1 cellular context compared by ENCODE assay signal in the genomic region with DNA sequence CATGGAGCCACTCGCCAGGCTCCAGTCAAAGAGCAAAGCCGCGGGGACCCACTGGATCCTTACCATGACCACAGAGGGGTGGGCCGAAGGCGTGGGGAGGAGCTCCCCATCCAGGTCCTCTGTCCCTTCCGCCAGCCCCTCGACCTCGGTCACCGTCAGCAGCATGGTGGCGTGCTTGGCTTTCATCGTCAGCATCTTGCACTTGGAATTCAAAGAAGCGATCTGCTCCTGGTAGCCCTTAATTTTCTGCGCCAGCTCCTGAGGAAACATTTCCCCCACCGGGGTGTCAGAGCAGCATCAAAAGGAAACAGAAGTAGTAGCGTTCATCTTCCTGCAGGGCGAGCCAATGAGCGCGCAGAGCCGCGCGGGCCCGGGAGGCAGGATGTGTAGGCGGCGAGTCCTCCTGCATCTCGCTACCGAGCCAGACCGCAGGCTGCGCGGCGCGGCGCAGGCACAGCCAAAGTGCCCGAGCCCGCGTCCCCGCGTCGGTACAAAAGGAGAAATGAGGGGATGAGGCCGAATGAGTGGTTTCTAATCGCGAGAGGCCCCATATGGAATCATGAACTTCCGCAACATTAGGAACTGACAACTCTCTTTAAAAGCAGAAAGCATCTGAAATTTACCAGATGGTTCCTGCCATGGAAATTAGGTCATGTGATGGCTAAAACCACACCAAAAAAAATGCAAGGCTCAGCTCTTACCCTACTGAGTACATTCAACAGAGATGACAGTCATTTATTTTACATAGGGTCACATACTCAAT.
TF ChIP-seq lines count a peak whose summit lies in the region.

No MANE protein-coding gene starts in this region.

TF ChIP-seq in HepG2, 621 proteins besides CTCF, POLR2A, EP300 and RAD21 (continued from another document and continues in another):
- TF ChIP-seq, protein P1, sequence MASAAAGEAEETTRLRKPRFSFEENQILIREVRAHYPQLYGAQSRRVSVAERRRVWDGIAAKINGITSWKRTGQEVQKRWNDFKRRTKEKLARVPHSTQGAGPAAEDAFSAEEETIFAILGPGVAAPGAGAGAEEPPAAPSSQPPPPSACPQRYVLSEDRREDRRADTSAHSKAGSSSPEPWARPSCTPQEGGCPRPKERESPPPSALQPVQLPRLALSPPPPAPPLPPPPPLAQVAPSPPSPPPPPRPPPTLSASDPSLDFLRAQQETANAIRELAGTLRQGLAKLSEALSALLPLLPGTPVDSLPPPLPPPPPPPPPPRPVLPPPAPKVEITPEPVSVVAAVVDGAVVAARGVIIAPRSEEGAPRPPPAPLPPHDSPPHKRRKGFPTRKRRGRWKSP (CRISPR knock-in tag; IDR thresholded peaks at IDR 0.05) = peak; percentile 98
- TF ChIP-seq, protein P2, sequence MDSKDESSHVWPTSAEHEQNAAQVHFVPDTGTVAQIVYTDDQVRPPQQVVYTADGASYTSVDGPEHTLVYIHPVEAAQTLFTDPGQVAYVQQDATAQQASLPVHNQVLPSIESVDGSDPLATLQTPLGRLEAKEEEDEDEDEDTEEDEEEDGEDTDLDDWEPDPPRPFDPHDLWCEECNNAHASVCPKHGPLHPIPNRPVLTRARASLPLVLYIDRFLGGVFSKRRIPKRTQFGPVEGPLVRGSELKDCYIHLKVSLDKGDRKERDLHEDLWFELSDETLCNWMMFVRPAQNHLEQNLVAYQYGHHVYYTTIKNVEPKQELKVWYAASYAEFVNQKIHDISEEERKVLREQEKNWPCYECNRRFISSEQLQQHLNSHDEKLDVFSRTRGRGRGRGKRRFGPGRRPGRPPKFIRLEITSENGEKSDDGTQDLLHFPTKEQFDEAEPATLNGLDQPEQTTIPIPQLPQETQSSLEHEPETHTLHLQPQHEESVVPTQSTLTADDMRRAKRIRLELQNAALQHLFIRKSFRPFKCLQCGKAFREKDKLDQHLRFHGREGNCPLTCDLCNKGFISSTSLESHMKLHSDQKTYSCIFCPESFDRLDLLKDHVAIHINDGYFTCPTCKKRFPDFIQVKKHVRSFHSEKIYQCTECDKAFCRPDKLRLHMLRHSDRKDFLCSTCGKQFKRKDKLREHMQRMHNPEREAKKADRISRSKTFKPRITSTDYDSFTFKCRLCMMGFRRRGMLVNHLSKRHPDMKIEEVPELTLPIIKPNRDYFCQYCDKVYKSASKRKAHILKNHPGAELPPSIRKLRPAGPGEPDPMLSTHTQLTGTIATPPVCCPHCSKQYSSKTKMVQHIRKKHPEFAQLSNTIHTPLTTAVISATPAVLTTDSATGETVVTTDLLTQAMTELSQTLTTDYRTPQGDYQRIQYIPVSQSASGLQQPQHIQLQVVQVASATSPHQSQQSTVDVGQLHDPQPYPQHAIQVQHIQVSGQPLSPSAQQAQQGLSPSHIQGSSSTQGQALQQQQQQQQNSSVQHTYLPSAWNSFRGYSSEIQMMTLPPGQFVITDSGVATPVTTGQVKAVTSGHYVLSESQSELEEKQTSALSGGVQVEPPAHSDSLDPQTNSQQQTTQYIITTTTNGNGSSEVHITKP (CRISPR knock-in tag; IDR thresholded peaks at IDR 0.05; ENCODE audit: low read depth) = peak; percentile 95
- TF ChIP-seq, protein P3, sequence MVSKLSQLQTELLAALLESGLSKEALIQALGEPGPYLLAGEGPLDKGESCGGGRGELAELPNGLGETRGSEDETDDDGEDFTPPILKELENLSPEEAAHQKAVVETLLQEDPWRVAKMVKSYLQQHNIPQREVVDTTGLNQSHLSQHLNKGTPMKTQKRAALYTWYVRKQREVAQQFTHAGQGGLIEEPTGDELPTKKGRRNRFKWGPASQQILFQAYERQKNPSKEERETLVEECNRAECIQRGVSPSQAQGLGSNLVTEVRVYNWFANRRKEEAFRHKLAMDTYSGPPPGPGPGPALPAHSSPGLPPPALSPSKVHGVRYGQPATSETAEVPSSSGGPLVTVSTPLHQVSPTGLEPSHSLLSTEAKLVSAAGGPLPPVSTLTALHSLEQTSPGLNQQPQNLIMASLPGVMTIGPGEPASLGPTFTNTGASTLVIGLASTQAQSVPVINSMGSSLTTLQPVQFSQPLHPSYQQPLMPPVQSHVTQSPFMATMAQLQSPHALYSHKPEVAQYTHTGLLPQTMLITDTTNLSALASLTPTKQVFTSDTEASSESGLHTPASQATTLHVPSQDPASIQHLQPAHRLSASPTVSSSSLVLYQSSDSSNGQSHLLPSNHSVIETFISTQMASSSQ (IDR thresholded peaks at IDR 0.05; ENCODE audit: low read depth) = no peak
- TF ChIP-seq, protein P3 (CRISPR knock-in tag; IDR thresholded peaks at IDR 0.05; ENCODE audit: borderline replicate concordance) = peak; percentile 76
- TF ChIP-seq KLF16 (CRISPR knock-in tag; IDR thresholded peaks at IDR 0.05) (no peak), ZNF776 (CRISPR knock-in tag; IDR thresholded peaks at IDR 0.05) (peak; percentile 59; the same call in 1 of the 2 replicates), ZNF780A (CRISPR knock-in tag; IDR thresholded peaks at IDR 0.05) (no peak), ZNF232 (CRISPR knock-in tag; IDR thresholded peaks at IDR 0.05; ENCODE audit: borderline replicate concordance) (no peak), ZNF337 (CRISPR knock-in tag; IDR thresholded peaks at IDR 0.05; ENCODE audit: borderline replicate concordance, low read depth) (0 out of 2 replicates have a peak, but pooled peaks have one; percentile 51), RFXANK (CRISPR knock-in tag; IDR thresholded peaks at IDR 0.05) (no peak), ZSCAN9 (CRISPR knock-in tag; IDR thresholded peaks at IDR 0.05; ENCODE audit: borderline replicate concordance) (no peak; the same call in 1 of the 2 replicates), ZNF33A (CRISPR knock-in tag; IDR thresholded peaks at IDR 0.05; ENCODE audit: borderline replicate concordance) (peak; percentile 96; the same call in 1 of the 2 replicates), ZNF883 (CRISPR knock-in tag; IDR thresholded peaks at IDR 0.05; ENCODE audit: not compliant biosample characterization) (peak; percentile 92), RFX5 (IDR thresholded peaks at IDR 0.05; ENCODE audit: low read depth, low read length) (0 out of 2 replicates have a peak, but pooled peaks have one; percentile 31), HMGA1 (CRISPR knock-in tag; conservative IDR thresholded peaks at IDR 0.05) (no peak), ZBTB7B (CRISPR knock-in tag; IDR thresholded peaks at IDR 0.05) (peak; percentile 78), ZNF101 (CRISPR knock-in tag; IDR thresholded peaks at IDR 0.05; ENCODE audit: borderline replicate concordance, low read depth) (0 out of 2 replicates have a peak, but pooled peaks have one; percentile 67), KLF15 (CRISPR knock-in tag; IDR thresholded peaks at IDR 0.05; ENCODE audit: borderline replicate concordance) (no peak), NBN (conservative IDR thresholded peaks at IDR 0.05) (no peak), ZBTB42 (CRISPR knock-in tag; IDR thresholded peaks at IDR 0.05) (peak; percentile 38; the same call in 1 of the 2 replicates), ZNF550 (CRISPR knock-in tag; IDR thresholded peaks at IDR 0.05; ENCODE audit: borderline replicate concordance) (0 out of 2 replicates have a peak, but pooled peaks have one; percentile 75), MAFK (conservative IDR thresholded peaks at IDR 0.05 in 1 of 2, IDR thresholded peaks at IDR 0.05 in 1 of 2; ENCODE audit: low read length in 2 of 2) (no peak), SMAD1 (CRISPR knock-in tag; IDR thresholded peaks at IDR 0.05; ENCODE audit: borderline replicate concordance, low read depth) (no peak), ZNF251 (CRISPR knock-in tag; IDR thresholded peaks at IDR 0.05) (no peak)
- TF ChIP-seq, protein P4, sequence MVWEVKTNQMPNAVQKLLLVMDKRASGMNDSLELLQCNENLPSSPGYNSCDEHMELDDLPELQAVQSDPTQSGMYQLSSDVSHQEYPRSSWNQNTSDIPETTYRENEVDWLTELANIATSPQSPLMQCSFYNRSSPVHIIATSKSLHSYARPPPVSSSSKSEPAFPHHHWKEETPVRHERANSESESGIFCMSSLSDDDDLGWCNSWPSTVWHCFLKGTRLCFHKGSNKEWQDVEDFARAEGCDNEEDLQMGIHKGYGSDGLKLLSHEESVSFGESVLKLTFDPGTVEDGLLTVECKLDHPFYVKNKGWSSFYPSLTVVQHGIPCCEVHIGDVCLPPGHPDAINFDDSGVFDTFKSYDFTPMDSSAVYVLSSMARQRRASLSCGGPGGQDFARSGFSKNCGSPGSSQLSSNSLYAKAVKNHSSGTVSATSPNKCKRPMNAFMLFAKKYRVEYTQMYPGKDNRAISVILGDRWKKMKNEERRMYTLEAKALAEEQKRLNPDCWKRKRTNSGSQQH (CRISPR knock-in tag; IDR thresholded peaks at IDR 0.05; ENCODE audit: low read depth) = peak; percentile 81
- TF ChIP-seq, protein P5, sequence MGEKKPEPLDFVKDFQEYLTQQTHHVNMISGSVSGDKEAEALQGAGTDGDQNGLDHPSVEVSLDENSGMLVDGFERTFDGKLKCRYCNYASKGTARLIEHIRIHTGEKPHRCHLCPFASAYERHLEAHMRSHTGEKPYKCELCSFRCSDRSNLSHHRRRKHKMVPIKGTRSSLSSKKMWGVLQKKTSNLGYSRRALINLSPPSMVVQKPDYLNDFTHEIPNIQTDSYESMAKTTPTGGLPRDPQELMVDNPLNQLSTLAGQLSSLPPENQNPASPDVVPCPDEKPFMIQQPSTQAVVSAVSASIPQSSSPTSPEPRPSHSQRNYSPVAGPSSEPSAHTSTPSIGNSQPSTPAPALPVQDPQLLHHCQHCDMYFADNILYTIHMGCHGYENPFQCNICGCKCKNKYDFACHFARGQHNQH (CRISPR knock-in tag; IDR thresholded peaks at IDR 0.05) = peak; percentile 58; the same call in 1 of the 2 replicates
- TF ChIP-seq, protein P6, sequence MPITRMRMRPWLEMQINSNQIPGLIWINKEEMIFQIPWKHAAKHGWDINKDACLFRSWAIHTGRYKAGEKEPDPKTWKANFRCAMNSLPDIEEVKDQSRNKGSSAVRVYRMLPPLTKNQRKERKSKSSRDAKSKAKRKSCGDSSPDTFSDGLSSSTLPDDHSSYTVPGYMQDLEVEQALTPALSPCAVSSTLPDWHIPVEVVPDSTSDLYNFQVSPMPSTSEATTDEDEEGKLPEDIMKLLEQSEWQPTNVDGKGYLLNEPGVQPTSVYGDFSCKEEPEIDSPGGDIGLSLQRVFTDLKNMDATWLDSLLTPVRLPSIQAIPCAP (CRISPR knock-in tag; IDR thresholded peaks at IDR 0.05; ENCODE audit: low read depth) = 0 out of 2 replicates have a peak, but pooled peaks have one; percentile 37
- TF ChIP-seq, protein P7, sequence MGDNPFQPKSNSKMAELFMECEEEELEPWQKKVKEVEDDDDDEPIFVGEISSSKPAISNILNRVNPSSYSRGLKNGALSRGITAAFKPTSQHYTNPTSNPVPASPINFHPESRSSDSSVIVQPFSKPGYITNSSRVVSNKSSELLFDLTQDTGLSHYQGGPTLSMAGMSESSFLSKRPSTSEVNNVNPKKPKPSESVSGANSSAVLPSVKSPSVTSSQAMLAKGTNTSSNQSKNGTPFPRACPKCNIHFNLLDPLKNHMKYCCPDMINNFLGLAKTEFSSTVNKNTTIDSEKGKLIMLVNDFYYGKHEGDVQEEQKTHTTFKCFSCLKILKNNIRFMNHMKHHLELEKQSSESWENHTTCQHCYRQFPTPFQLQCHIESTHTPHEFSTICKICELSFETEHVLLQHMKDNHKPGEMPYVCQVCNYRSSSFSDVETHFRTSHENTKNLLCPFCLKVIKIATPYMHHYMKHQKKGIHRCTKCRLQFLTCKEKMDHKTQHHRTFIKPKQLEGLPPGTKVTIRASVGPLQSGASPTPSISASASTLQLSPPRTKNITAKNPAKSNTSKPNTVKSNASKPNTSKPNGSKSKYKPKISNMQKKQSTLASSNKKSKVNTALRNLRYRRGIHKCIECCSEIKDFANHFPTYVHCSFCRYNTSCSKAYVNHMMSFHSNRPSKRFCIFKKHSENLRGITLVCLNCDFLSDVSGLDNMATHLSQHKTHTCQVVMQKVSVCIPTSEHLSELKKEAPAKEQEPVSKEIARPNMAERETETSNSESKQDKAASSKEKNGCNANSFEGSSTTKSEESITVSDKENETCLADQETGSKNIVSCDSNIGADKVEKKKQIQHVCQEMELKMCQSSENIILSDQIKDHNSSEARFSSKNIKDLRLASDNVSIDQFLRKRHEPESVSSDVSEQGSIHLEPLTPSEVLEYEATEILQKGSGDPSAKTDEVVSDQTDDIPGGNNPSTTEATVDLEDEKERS (CRISPR knock-in tag; IDR thresholded peaks at IDR 0.05) = peak; percentile 80; the same call in 1 of the 2 replicates
- TF ChIP-seq, protein P8, sequence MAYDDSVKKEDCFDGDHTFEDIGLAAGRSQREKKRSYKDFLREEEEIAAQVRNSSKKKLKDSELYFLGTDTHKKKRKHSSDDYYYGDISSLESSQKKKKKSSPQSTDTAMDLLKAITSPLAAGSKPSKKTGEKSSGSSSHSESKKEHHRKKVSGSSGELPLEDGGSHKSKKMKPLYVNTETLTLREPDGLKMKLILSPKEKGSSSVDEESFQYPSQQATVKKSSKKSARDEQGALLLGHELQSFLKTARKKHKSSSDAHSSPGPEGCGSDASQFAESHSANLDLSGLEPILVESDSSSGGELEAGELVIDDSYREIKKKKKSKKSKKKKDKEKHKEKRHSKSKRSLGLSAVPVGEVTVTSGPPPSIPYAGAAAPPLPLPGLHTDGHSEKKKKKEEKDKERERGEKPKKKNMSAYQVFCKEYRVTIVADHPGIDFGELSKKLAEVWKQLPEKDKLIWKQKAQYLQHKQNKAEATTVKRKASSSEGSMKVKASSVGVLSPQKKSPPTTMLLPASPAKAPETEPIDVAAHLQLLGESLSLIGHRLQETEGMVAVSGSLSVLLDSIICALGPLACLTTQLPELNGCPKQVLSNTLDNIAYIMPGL (CRISPR knock-in tag; IDR thresholded peaks at IDR 0.05; ENCODE audit: borderline replicate concordance in 1 of 2, low read depth in 1 of 2) = peak; percentile 92 to 94
